Comparison of ENCODE assay signal across 8 cellular contexts in the genomic region with DNA sequence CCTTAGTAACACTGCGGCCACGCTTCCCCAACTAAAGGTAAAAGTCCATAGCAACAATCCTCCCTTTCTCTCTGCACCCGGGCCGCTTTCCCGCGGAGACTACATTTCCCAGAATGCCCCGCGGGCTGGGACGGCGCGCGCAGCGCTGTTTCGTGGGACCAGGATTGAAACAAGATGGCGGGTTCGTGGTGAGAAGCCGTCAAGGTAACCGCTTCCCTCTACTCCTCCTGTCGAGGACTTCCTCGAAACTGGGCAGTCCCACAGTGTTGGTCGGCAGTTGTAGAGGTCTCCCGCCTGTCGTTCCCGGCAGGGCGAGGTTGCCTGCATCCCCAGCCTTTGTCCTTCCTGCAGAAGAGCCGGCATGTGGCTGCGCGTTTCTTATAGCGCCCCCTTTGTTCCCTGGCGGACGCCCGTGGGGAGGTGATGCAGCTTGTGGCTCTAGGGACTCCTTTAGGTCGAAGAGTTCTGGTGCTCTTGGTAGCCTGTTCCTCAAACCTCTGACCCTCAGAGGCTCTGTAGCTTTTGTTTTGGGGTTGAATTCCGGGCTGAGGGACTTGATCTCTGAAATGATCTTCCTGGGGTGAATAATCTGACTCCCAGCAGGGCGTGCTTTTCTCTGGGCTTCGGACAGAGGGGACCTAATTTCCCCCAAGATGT. TPM values are rescaled to one million over a fixed set of nuclear protein-coding genes. Genes with fewer than 3 reads are reported as not detected.
DNase-seq lines count a peak whose midpoint lies in the region; ATAC-seq and TF ChIP-seq lines count a peak whose summit lies in the region.

TSS of gene MRPL42 (plus strand) at position 164 of the 657 bp plus-strand sequence. CDS start 1,772 bp downstream, outside the sequence.

- H3K4me1 Mint-ChIP-seq in activated naive CD4-positive, alpha-beta T cell treated with anti-CD3 and anti-CD28 coated beads, Interleukin-2, amount 50 U/mL, for 24 hours, result peaks cover 31% of the 10 kb centered on the region

- H3K27me3 ChIP-seq in osteoblast (ENCODE audit: insufficient read depth, low read length), result no peaks in the 10 kb centered on the region
- H3K27me3 ChIP-seq in thoracic aorta (replicated peaks; ENCODE audit: insufficient read depth), result no peaks in the 10 kb centered on the region

- no peaks in the 10 kb centered on the region for H3K9me3 Mint-ChIP-seq in activated naive CD4-positive, alpha-beta T cell treated with anti-CD3 and anti-CD28 coated beads, Interleukin-2, amount 50 U/mL, for 24 hours

- peak within 1 kb of the TSS; percentile 100 for H2AFZ ChIP-seq in osteoblast (ENCODE audit: low read length)

- H3K27ac Mint-ChIP-seq in activated naive CD4-positive, alpha-beta T cell treated with anti-CD3 and anti-CD28 coated beads, Interleukin-2, amount 50 U/mL, for 24 hours, result peak within 1 kb of the TSS; percentile 95

- H3K4me1 ChIP-seq in osteoblast (ENCODE audit: insufficient read depth, low read length) (peaks cover 19% of the 10 kb centered on the region), thoracic aorta (ENCODE audit: control insufficient read depth in 1 of 2, low read depth in 2 of 2) (peaks cover 13 to 18% of the 10 kb centered on the region in 2 donors)

- peak within 1 kb of the TSS; percentile 100 for H3K4me2 ChIP-seq in osteoblast (ENCODE audit: insufficient read depth, low read length)

- TF ChIP-seq CTCF in GM10266 (IDR thresholded peaks at IDR 0.05; ENCODE audit: control insufficient read depth, insufficient read depth, low read depth, missing control alignments) (peak; percentile 69), NB4 (IDR thresholded peaks at IDR 0.05; ENCODE audit: low read depth, low read length) (peak; percentile 70), osteoblast (IDR thresholded peaks at IDR 0.05; ENCODE audit: extremely low read depth, low read depth, low read length) (peak; percentile 89), thoracic aorta (IDR thresholded peaks at IDR 0.05) (peak; percentile 67)

- peak; percentile 74 for DNase-seq in GM10266 (ENCODE audit: extremely low spot score)
- DNase-seq in NB4 (ENCODE audit: low read depth), result peak; percentile 95
- DNase-seq in glomerular visceral epithelial cell (ENCODE audit: extremely low spot score), result peak; percentile 87
- peak; percentile 94 for DNase-seq in osteoblast (ENCODE audit: insufficient read length, low spot score, missing footprints)
- DNase-seq in thoracic aorta (ENCODE audit: low spot score), result peak; percentile 76

- H3K4me3 ChIP-seq in NB4 (ENCODE audit: low read depth, low read length) (peak within 1 kb of the TSS; percentile 80), osteoblast (ENCODE audit: insufficient read depth, low read length) (peak within 1 kb of the TSS; percentile 90), thoracic aorta (peak within 1 kb of the TSS; percentile 93)

- H3K79me2 ChIP-seq in osteoblast (ENCODE audit: insufficient read depth, low read length), result peaks cover 47% of the 10 kb centered on the region

- no peaks in the 10 kb centered on the region for H3K27me3 Mint-ChIP-seq in activated naive CD4-positive, alpha-beta T cell treated with anti-CD3 and anti-CD28 coated beads, Interleukin-2, amount 50 U/mL, for 24 hours

- ATAC-seq in HG02571 (IDR thresholded peaks at IDR 0.05; ENCODE audit: unreplicated experiment) (peak; percentile 91), SK-N-SH treated with all-trans-retinoic acid at 6 μM for 48 hours (peak; percentile 96), thoracic aorta (ENCODE audit: insufficient number of reproducible peaks, low FRiP score, low read depth) (peak; percentile 88)

- H3K27ac ChIP-seq in osteoblast (ENCODE audit: low read depth, low read length) (peak within 1 kb of the TSS; percentile 96), thoracic aorta (peak within 1 kb of the TSS; percentile 77 to 83)

- H4K20me1 ChIP-seq in osteoblast (ENCODE audit: insufficient read depth, low read length), result peaks cover 10% of the 10 kb centered on the region

- peak; percentile 85 for TF ChIP-seq POLR2A in NB4 (IDR thresholded peaks at IDR 0.05; ENCODE audit: extremely low read depth, insufficient read length)

- peaks cover 4% of the 10 kb centered on the region for H3K36me3 ChIP-seq in osteoblast (ENCODE audit: insufficient read depth, low read length)
- H3K36me3 ChIP-seq in thoracic aorta, result no peaks in the 10 kb centered on the region

- peaks cover 7% of the 10 kb centered on the region for H3K36me3 Mint-ChIP-seq in activated naive CD4-positive, alpha-beta T cell treated with anti-CD3 and anti-CD28 coated beads, Interleukin-2, amount 50 U/mL, for 24 hours

- no peaks in the 10 kb centered on the region for H3K9me3 ChIP-seq in osteoblast (ENCODE audit: low read depth, low read length)
- H3K9me3 ChIP-seq in thoracic aorta, result no peaks in the 10 kb centered on the region

- H3K4me3 Mint-ChIP-seq in activated naive CD4-positive, alpha-beta T cell treated with anti-CD3 and anti-CD28 coated beads, Interleukin-2, amount 50 U/mL, for 24 hours, result peak within 1 kb of the TSS; percentile 98

TF ChIP-seq in SK-N-SH treated with all-trans-retinoic acid at 6 μM for 48 hours, 23 proteins besides CTCF, POLR2A, EP300 and RAD21:
- no peak for TF ChIP-seq ARNTL (CRISPR knock-in tag; IDR thresholded peaks at IDR 0.05; ENCODE audit: borderline replicate concordance, low read depth)
- TF ChIP-seq GLIS3 (CRISPR knock-in tag; IDR thresholded peaks at IDR 0.05), result no peak
- no peak for TF ChIP-seq ESRRG (CRISPR knock-in tag; IDR thresholded peaks at IDR 0.05)
- TF ChIP-seq TOX (CRISPR knock-in tag; IDR thresholded peaks at IDR 0.05; ENCODE audit: borderline replicate concordance), result no peak
- TF ChIP-seq ISL1 (CRISPR knock-in tag; IDR thresholded peaks at IDR 0.05), result no peak
- no peak for TF ChIP-seq BACH2 (CRISPR knock-in tag; IDR thresholded peaks at IDR 0.05; ENCODE audit: borderline replicate concordance)
- no peak for TF ChIP-seq PPARA (CRISPR knock-in tag; IDR thresholded peaks at IDR 0.05; ENCODE audit: borderline replicate concordance)
- no peak for TF ChIP-seq ZNF70 (CRISPR knock-in tag; IDR thresholded peaks at IDR 0.05)
- TF ChIP-seq TSHZ2 (CRISPR knock-in tag; IDR thresholded peaks at IDR 0.05), result no peak
- TF ChIP-seq RARB (CRISPR knock-in tag; IDR thresholded peaks at IDR 0.05), result no peak
- no peak for TF ChIP-seq OSR1 (CRISPR knock-in tag; IDR thresholded peaks at IDR 0.05)
- TF ChIP-seq SNAI2 (CRISPR knock-in tag; IDR thresholded peaks at IDR 0.05), result no peak
- TF ChIP-seq ZNF565 (CRISPR knock-in tag; conservative IDR thresholded peaks at IDR 0.05; ENCODE audit: low read depth), result no peak
- TF ChIP-seq ZFP3 (CRISPR knock-in tag; IDR thresholded peaks at IDR 0.05), result no peak
- TF ChIP-seq ZNF8 (CRISPR knock-in tag; IDR thresholded peaks at IDR 0.05), result no peak
- no peak for TF ChIP-seq CSDC2 (CRISPR knock-in tag; IDR thresholded peaks at IDR 0.05)
- TF ChIP-seq, protein P1, sequence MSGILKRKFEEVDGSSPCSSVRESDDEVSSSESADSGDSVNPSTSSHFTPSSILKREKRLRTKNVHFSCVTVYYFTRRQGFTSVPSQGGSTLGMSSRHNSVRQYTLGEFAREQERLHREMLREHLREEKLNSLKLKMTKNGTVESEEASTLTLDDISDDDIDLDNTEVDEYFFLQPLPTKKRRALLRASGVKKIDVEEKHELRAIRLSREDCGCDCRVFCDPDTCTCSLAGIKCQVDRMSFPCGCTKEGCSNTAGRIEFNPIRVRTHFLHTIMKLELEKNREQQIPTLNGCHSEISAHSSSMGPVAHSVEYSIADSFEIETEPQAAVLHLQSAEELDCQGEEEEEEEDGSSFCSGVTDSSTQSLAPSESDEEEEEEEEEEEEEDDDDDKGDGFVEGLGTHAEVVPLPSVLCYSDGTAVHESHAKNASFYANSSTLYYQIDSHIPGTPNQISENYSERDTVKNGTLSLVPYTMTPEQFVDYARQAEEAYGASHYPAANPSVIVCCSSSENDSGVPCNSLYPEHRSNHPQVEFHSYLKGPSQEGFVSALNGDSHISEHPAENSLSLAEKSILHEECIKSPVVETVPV (CRISPR knock-in tag; IDR thresholded peaks at IDR 0.05), result no peak

RNA-seq across cellular contexts. Expression of gene MRPL42, which starts in this region (rescaled TPM):
- 26.5 and 29.0 TPM in 2 replicates for total RNA-seq in osteoblast
- 10 to 100 TPM; 25.0 to 71.2 TPM for total RNA-seq in thoracic aorta

Comparison
In these comparisons a context has a peak if more than half of its experiments do, and no peak if none do; other contexts are left out.
1. Peak in every context shown above with its lines: DNase-seq, ATAC-seq, H3K4me3 ChIP-seq and H3K27ac ChIP-seq.